Comparison of ENCODE assay signal across 8 cellular contexts in the genomic region with DNA sequence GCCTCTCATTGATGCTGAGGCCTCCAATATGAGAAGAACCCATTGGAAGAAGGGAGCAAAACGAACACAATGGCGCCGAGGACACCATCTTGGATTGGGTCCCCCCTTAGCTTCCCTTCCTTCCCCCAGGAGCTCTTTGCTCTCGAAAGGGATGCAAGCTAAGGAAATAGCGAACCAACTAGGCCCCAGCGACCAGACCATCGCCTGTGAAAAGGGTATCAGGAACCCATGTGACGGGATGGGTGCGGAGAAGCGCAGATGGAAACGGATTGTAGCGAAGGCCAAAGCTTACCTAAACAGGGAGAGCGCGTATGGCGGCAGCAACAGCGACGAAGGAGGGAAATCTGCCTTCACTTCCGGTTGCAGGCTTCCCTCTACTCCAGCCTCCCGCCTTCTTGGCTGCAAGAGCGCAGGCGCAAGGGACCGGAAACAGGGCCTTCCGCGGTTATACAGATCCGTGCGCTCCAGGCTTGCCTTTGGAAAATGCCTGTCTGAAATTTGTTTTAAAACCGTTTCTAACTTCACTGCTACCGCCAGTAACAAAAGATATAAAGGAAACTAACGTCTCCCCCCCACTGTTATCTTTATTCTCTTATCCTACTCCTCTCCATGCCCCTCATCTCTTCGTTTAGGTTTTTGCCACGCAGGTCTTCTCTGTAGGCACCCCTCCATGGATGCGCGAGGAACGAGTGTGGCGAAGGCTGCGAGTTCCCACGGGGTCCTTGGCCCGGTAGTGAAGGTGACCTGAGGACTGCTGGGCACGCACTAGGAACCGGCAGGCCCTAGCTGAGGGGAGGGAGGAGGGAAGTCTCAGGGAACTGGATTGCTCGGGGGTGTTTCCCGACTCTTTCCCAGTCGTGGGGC. TPM values are rescaled to one million over a fixed set of nuclear protein-coding genes. Genes with fewer than 3 reads are reported as not detected.
A peak's percentile ranks its signal among the peaks of the same experiment; 100 is the strongest.
DNase-seq lines count a peak whose midpoint lies in the region; ATAC-seq and TF ChIP-seq lines count a peak whose summit lies in the region.

DDX39B (minus strand) TSS at position 346 of the 864 bp plus-strand sequence. CDS start 1,471 bp downstream, outside the sequence.

- CTCF ChIA-PET in CD8-positive, alpha-beta memory T cell (lab: Charles Lee), result interaction anchor here (1.1 to 32.2 kb wide), 10 partner anchors 9 to 79 kb away, joined by 3 to 576 read pairs (median 6); partner anchors contain the start of genes LST1, LTB, MCCD1 and MICB

- no peaks in the 10 kb centered on the region for H3K9me3 Mint-ChIP-seq in CD8-positive, alpha-beta memory T cell
- no peaks in the 10 kb centered on the region for H3K9me3 Mint-ChIP-seq in memory B cell

- peak within 1 kb of the TSS; percentile 99 to 100 (median 99) for H3K27ac Mint-ChIP-seq in CD8-positive, alpha-beta memory T cell
- H3K27ac Mint-ChIP-seq in memory B cell, result peak within 1 kb of the TSS; percentile 94

- H3K4me1 ChIP-seq in CD8-positive, alpha-beta memory T cell (ENCODE audit: insufficient read depth, low read length), result peaks cover 49% of the 10 kb centered on the region
- peaks cover 28% of the 10 kb centered on the region for H3K4me1 ChIP-seq in effector memory CD4-positive, alpha-beta T cell (ENCODE audit: control insufficient read depth, insufficient read depth, low read length, poor library complexity, severe bottlenecking)

- TF ChIP-seq CTCF in GM20000 (IDR thresholded peaks at IDR 0.05; ENCODE audit: extremely low read depth, missing control alignments), result no peak

- H3K9me3 ChIP-seq in CD8-positive, alpha-beta memory T cell (ENCODE audit: low read length), result no peaks in the 10 kb centered on the region
- no peaks in the 10 kb centered on the region for H3K9me3 ChIP-seq in effector memory CD4-positive, alpha-beta T cell (ENCODE audit: control insufficient read depth, low read length)

- H3K27me3 ChIP-seq in CD8-positive, alpha-beta memory T cell (ENCODE audit: insufficient read depth, low read length, poor library complexity, severe bottlenecking), result no peaks in the 10 kb centered on the region
- H3K27me3 ChIP-seq in effector memory CD4-positive, alpha-beta T cell (replicated peaks; ENCODE audit: control insufficient read depth, insufficient read depth, low read length, poor library complexity, severe bottlenecking), result no peaks in the 10 kb centered on the region

- H3K27ac ChIP-seq in CD8-positive, alpha-beta memory T cell (ENCODE audit: low read depth, low read length), result peak within 1 kb of the TSS; percentile 100
- peak within 1 kb of the TSS; percentile 93 for H3K27ac ChIP-seq in effector memory CD4-positive, alpha-beta T cell (ENCODE audit: insufficient read depth, low read length, poor library complexity, severe bottlenecking)

- no peaks in the 10 kb centered on the region for H3K27me3 Mint-ChIP-seq in CD8-positive, alpha-beta memory T cell
- H3K27me3 Mint-ChIP-seq in memory B cell, result no peaks in the 10 kb centered on the region

- H3K4me3 Mint-ChIP-seq in CD8-positive, alpha-beta memory T cell, result peak within 1 kb of the TSS; percentile 96 to 99 (median 98)
- H3K4me3 Mint-ChIP-seq in memory B cell, result peak within 1 kb of the TSS; percentile 94

- H3K4me3 ChIP-seq in CD8-positive, alpha-beta memory T cell (ENCODE audit: low read length), result peak within 1 kb of the TSS; percentile 100
- H3K4me3 ChIP-seq in effector memory CD4-positive, alpha-beta T cell (ENCODE audit: insufficient read depth, low read depth, low read length, poor library complexity, severe bottlenecking), result peak within 1 kb of the TSS; percentile 61

- peak; percentile 69 for ATAC-seq in memory B cell (ENCODE audit: low read depth)

- DNase-seq in CD8-positive, alpha-beta memory T cell, result peak; percentile 90 to 97 (median 94)
- peak; percentile 94 for DNase-seq in GM20000 (ENCODE audit: low spot score)
- peak; percentile 94 for DNase-seq in HT1080 (ENCODE audit: low read depth)
- DNase-seq in NOMO-1 treated with dmso at 0.1 percent for 144 hours (lab: John Stamatoyannopoulos, UW; ENCODE audit: unreplicated experiment), result peak; percentile 92
- DNase-seq in activated CD8-positive, alpha-beta memory T cell treated with anti-CD3 and anti-CD28 coated beads for 4 hours (ENCODE audit: low read depth in 2 of 2), result peak; percentile 84 to 88
- peak; percentile 87 to 92 (median 89) for DNase-seq in effector memory CD4-positive, alpha-beta T cell
- DNase-seq in memory B cell (ENCODE audit: low spot score in 2 of 2), result peak; percentile 85 to 91
- peak; percentile 93 for DNase-seq in stimulated activated CD8-positive, alpha-beta memory T cell treated with anti-CD3 and anti-CD28 coated beads, Interleukin-12 subunit alpha, Interleukin-12 subunit beta, amount 100 ng/mL, for 1 hour (ENCODE audit: low read depth)

- peaks cover 59 to 61% (median 61%) of the 10 kb centered on the region in 3 donors for H3K4me1 Mint-ChIP-seq in CD8-positive, alpha-beta memory T cell
- peaks cover 35% of the 10 kb centered on the region for H3K4me1 Mint-ChIP-seq in memory B cell

- H3K36me3 ChIP-seq in CD8-positive, alpha-beta memory T cell (ENCODE audit: insufficient read depth, low read length), result peaks cover 18% of the 10 kb centered on the region
- peaks cover 30% of the 10 kb centered on the region for H3K36me3 ChIP-seq in effector memory CD4-positive, alpha-beta T cell (ENCODE audit: control insufficient read depth, insufficient read depth, low read length)

- H3K36me3 Mint-ChIP-seq in CD8-positive, alpha-beta memory T cell, result peaks cover 9 to 43% (median 22%) of the 10 kb centered on the region in 3 donors
- peaks cover 26% of the 10 kb centered on the region for H3K36me3 Mint-ChIP-seq in memory B cell

- POLR2A ChIA-PET in CD8-positive, alpha-beta memory T cell (lab: Charles Lee), result interaction anchor here (0.6 to 3.6 kb wide), 22 partner anchors 9 to 356 kb away, joined by 3 to 28 read pairs (median 5); partner anchors contain the start of genes C6orf47, EHMT2, GPANK1 and MCCD1

RNA-seq across cellular contexts. Expression of gene DDX39B, which starts in this region (rescaled TPM):
- total RNA-seq in CD8-positive, alpha-beta memory T cell, result 100 to 1,000 TPM; 643 to 658 TPM
- 85.7 TPM for polyA plus RNA-seq in CD8-positive, alpha-beta memory T cell
- 856 and 950 TPM in 2 replicates for total RNA-seq in HT1080 (2014; rRNA removed; shearing (Covaris generic))
- polyA plus RNA-seq in HT1080 (2015; cell fraction: cytosol; rRNA removed), result 496 and 573 TPM in 2 replicates
- polyA plus RNA-seq in HT1080 (2015; cell fraction: nucleus; rRNA removed), result 1,409 and 1,413 TPM in 2 replicates

Comparison
In these comparisons a context has a peak if more than half of its experiments do, and no peak if none do; other contexts are left out.
1. Peak in every context shown above with its lines: DNase-seq, ATAC-seq, H3K4me3 ChIP-seq and H3K27ac ChIP-seq.